ENCODE assay signal across 1 cellular context in the genomic region with DNA sequence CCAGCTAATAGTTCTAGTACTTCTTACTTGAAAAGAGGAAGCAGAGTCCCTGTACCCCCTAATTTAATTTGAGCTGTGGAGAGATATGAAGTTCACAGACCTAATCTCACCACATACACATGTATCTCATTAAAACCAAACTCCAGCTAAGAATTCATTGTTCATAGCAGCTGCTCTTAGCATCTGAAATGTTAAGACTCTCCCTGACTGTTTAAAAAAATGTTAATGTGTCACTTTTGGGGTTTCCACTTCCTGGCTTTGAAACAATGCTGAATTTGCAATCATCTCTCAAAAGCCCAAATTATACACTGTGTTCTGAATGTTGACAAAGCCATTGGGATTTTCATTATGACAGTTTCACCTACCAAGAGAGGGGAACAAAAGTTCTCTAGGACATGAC.
TF ChIP-seq lines count a peak whose summit lies in the region.

No MANE protein-coding gene starts in this region.

TF ChIP-seq in GM12878, 131 proteins besides CTCF, POLR2A, EP300 and RAD21:
- TF ChIP-seq, protein P1, sequence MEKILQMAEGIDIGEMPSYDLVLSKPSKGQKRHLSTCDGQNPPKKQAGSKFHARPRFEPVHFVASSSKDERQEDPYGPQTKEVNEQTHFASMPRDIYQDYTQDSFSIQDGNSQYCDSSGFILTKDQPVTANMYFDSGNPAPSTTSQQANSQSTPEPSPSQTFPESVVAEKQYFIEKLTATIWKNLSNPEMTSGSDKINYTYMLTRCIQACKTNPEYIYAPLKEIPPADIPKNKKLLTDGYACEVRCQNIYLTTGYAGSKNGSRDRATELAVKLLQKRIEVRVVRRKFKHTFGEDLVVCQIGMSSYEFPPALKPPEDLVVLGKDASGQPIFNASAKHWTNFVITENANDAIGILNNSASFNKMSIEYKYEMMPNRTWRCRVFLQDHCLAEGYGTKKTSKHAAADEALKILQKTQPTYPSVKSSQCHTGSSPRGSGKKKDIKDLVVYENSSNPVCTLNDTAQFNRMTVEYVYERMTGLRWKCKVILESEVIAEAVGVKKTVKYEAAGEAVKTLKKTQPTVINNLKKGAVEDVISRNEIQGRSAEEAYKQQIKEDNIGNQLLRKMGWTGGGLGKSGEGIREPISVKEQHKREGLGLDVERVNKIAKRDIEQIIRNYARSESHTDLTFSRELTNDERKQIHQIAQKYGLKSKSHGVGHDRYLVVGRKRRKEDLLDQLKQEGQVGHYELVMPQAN (conservative IDR thresholded peaks at IDR 0.05), result no peak
- no peak for TF ChIP-seq NFYA (IDR thresholded peaks at IDR 0.05; ENCODE audit: borderline replicate concordance, low read depth, low read length)
- no peak for TF ChIP-seq ZNF24 (IDR thresholded peaks at IDR 0.05)
- no peak for TF ChIP-seq MYC (IDR thresholded peaks at IDR 0.05; ENCODE audit: insufficient read depth, insufficient read length, insufficient replicate concordance, low read length, severe bottlenecking)
- TF ChIP-seq ZNF384 (IDR thresholded peaks at IDR 0.05; ENCODE audit: borderline replicate concordance, low read depth, low read length), result no peak
- no peak for TF ChIP-seq HDAC2 (IDR thresholded peaks at IDR 0.05)
- no peak for TF ChIP-seq SP1 (IDR thresholded peaks at IDR 0.05; ENCODE audit: low read depth, low read length)
- TF ChIP-seq PAX8 (IDR thresholded peaks at IDR 0.05), result no peak
- TF ChIP-seq, protein P2, sequence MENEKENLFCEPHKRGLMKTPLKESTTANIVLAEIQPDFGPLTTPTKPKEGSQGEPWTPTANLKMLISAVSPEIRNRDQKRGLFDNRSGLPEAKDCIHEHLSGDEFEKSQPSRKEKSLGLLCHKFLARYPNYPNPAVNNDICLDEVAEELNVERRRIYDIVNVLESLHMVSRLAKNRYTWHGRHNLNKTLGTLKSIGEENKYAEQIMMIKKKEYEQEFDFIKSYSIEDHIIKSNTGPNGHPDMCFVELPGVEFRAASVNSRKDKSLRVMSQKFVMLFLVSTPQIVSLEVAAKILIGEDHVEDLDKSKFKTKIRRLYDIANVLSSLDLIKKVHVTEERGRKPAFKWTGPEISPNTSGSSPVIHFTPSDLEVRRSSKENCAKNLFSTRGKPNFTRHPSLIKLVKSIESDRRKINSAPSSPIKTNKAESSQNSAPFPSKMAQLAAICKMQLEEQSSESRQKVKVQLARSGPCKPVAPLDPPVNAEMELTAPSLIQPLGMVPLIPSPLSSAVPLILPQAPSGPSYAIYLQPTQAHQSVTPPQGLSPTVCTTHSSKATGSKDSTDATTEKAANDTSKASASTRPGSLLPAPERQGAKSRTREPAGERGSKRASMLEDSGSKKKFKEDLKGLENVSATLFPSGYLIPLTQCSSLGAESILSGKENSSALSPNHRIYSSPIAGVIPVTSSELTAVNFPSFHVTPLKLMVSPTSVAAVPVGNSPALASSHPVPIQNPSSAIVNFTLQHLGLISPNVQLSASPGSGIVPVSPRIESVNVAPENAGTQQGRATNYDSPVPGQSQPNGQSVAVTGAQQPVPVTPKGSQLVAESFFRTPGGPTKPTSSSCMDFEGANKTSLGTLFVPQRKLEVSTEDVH (IDR thresholded peaks at IDR 0.05; ENCODE audit: low read depth, partially characterized antibody), result no peak
